In genomic region chr10:6163364-6164270, GRCh38 we compare ENCODE assay signal across 8 cellular contexts. TPM values are rescaled to one million over a fixed set of nuclear protein-coding genes. Genes with fewer than 3 reads are reported as not detected.
DNase-seq lines count a peak whose midpoint lies in the region; ATAC-seq and TF ChIP-seq lines count a peak whose summit lies in the region.

No MANE protein-coding gene starts in this region.

- in situ Hi-C loops in ACHN (cut with HindIII; ENCODE audit: low pct_ligation_motif_present, low pct_unique_long_range_greater_than_20kb, low sequenced_read_pairs) = no loop called here

- no peaks in the 10 kb centered on the region for H3K27me3 ChIP-seq in right lobe of liver

- no peak for TF ChIP-seq CTCF in right lobe of liver (IDR thresholded peaks at IDR 0.05)

- H3K4me3 ChIP-seq in right lobe of liver = peak overlapping the region; percentile 74 to 98 (median 77)

- peaks cover 0 to 11% (median 0%) of the 10 kb centered on the region in 4 donors for H3K4me1 ChIP-seq in right lobe of liver

- intact Hi-C loops in right lobe of liver (cut with DNase I) = no loop called here

- DNase-seq in ACHN = peak; percentile 87
- peak; percentile 40 to 90 for DNase-seq in NCI-H446 (lab: John Stamatoyannopoulos, UW)
- peak; percentile 93 for DNase-seq in activated CD4-positive, alpha-beta T cell treated with anti-CD3 and anti-CD28 coated beads for 48 hours
- DNase-seq in cortex of kidney (lab: John Stamatoyannopoulos, UW) = peak; percentile 23
- peak; percentile 92 to 93 (median 93) for DNase-seq in right lobe of liver
- DNase-seq in stimulated activated CD4-positive, alpha-beta T cell treated with anti-CD3 and anti-CD28 coated beads, Interleukin-4, amount 100 ng/mL, for 1 hour = peak; percentile 94

- no peaks in the 10 kb centered on the region for H3K9me3 ChIP-seq in right lobe of liver

- ATAC-seq in GM18861 (IDR thresholded peaks at IDR 0.05; ENCODE audit: unreplicated experiment) (peak; percentile 90), HG03095 (IDR thresholded peaks at IDR 0.05; ENCODE audit: unreplicated experiment) (peak; percentile 96), right lobe of liver (peak; percentile 94 to 99 (median 98))

- H3K27ac ChIP-seq in right lobe of liver = peak overlapping the region; percentile 76 to 98 (median 89)

- peak; percentile 67 for TF ChIP-seq POLR2A in right lobe of liver (IDR thresholded peaks at IDR 0.05)

- peaks cover 0 to 6% (median 0%) of the 10 kb centered on the region in 4 donors for H3K36me3 ChIP-seq in right lobe of liver

- 4% methylated on average over 5 of the region's 91 CpGs for WGBS in right lobe of liver (ENCODE audit: insufficient coverage, low coverage, low lambda C conversion rate, missing lambda C conversion rate)

RNA-seq across cellular contexts. Expression of gene PFKFB3, which starts 39.1 kb away (rescaled TPM):
- total RNA-seq in right lobe of liver = 10 to 100 TPM in 4 of 6 experiments, 1 to 10 TPM in 2; 6.8 to 57.8 (median 20.8) TPM

Comparison
In these comparisons a context has a peak if more than half of its experiments do, and no peak if none do; other contexts are left out.
1. Peak in every context shown above with its lines: DNase-seq, ATAC-seq, H3K4me3 ChIP-seq and H3K27ac ChIP-seq.
2. DNase-seq: peak in every context shown above with its lines; median percentile 94 in stimulated activated CD4-positive, alpha-beta T cell treated with anti-CD3 and anti-CD28 coated beads, Interleukin-4, amount 100 ng/mL, for 1 hour; 93 in activated CD4-positive, alpha-beta T cell treated with anti-CD3 and anti-CD28 coated beads for 48 hours; 93 in right lobe of liver; 87 in ACHN; 65 in NCI-H446; 23 in cortex of kidney.